In the genomic region with DNA sequence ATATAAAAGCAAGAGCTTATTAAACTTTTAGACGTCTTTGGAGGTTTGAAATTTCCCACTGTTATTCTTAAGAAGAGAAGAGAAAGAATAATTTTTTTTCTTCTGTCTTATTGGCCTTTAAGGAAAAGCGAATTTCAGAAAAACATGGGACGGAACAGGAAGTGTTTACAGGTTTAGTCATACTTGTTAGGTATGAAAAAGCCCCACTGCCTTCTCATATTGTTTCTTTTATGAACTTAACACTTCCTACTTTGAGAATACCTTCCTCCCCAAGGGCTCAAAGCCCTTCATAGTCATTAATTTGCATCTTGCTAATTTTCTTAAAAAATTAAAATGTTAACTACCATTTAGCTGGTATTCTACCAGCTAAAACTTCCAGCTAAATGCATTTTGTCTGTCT, we compare ENCODE assay signal across 9 cellular contexts.
DNase-seq lines count a peak whose midpoint lies in the region; ATAC-seq, FAIRE-seq and TF ChIP-seq lines count a peak whose summit lies in the region.
"Had no signal": no experiment of that assay in that cellular context is flagged by ENCODE, and none has a peak within 500 bp of the region (broad histone marks: within the 10 kb centered on the region; RNA-seq: fewer than 3 reads in every experiment).

No MANE protein-coding gene starts in this region.

- intact Hi-C loops in CD4-positive, alpha-beta memory T cell (cut with micrococcal nuclease): loop anchor here (1.0 kb wide), 1 partner anchor 82 kb away; the partner anchor contains the start of gene ETV6
- intact Hi-C loops in mucosa of descending colon (cut with DNase I, micrococcal nuclease): no loop called here
- intact Hi-C loops in kidney (cut with DNase I): no loop called here

- H3K4me1 Mint-ChIP-seq in CD4-positive, alpha-beta memory T cell: peaks cover 57 to 82% (median 69%) of the 10 kb centered on the region in 4 donors
- H3K4me1 Mint-ChIP-seq in activated naive CD8-positive, alpha-beta T cell treated with anti-CD3 and anti-CD28 coated beads, Interleukin-2, amount 50 U/mL, for 24 hours: peaks cover 84% of the 10 kb centered on the region

- FAIRE-seq in kidney (lab: Jason Lieb, UNC): no peak
- FAIRE-seq: TTC549 had no signal

- no peaks in the 10 kb centered on the region for H3K27me3 Mint-ChIP-seq in CD4-positive, alpha-beta memory T cell
- no peaks in the 10 kb centered on the region for H3K27me3 Mint-ChIP-seq in activated naive CD8-positive, alpha-beta T cell treated with anti-CD3 and anti-CD28 coated beads, Interleukin-2, amount 50 U/mL, for 24 hours

- H3K27ac ChIP-seq in CD4-positive, alpha-beta memory T cell (ENCODE audit: low read depth, low read length): peak overlapping the region; percentile 55
- no peak overlapping the region for H3K27ac ChIP-seq in kidney (ENCODE audit: low read depth in 2 of 2, low read length in 2 of 2)

- peak overlapping the region; percentile 70 to 94 (median 84) for H3K4me3 Mint-ChIP-seq in CD4-positive, alpha-beta memory T cell
- peak overlapping the region; percentile 14 for H3K4me3 Mint-ChIP-seq in activated naive CD8-positive, alpha-beta T cell treated with anti-CD3 and anti-CD28 coated beads, Interleukin-2, amount 50 U/mL, for 24 hours

- CTCF ChIA-PET in CD4-positive, alpha-beta memory T cell (lab: Charles Lee; ENCODE audit: partially characterized antibody): interaction anchor here (0.7 to 2.2 kb wide), 12 partner anchors 10 to 302 kb away, joined by 3 to 7 read pairs (median 4); partner anchors contain the start of gene ETV6

- no peaks in the 10 kb centered on the region for H3K27me3 ChIP-seq in CD4-positive, alpha-beta memory T cell (ENCODE audit: insufficient read depth, low read length)

- peak overlapping the region; percentile 8 to 48 for H3K4me3 ChIP-seq in CD4-positive, alpha-beta memory T cell (ENCODE audit: low read length in 2 of 2)
- H3K4me3 ChIP-seq in mucosa of descending colon: no peak overlapping the region
- no peak overlapping the region for H3K4me3 ChIP-seq in kidney (ENCODE audit: low read length in 2 of 2)

- ATAC-seq in HG03354 (IDR thresholded peaks at IDR 0.05; ENCODE audit: poor library complexity, severe bottlenecking, unreplicated experiment) (peak; percentile 26), mucosa of descending colon (peak; percentile 32)
- no peak for ATAC-seq in activated naive CD8-positive, alpha-beta T cell treated with anti-CD3 and anti-CD28 coated beads, Interleukin-2, amount 50 U/mL, for 24 hours

- no peak overlapping the region for H3K9ac ChIP-seq in kidney (ENCODE audit: low read length in 2 of 2)

- POLR2A ChIA-PET in CD4-positive, alpha-beta memory T cell (lab: Charles Lee; ENCODE audit: partially characterized antibody): interaction anchor here (0.5 to 2.7 kb wide), 13 partner anchors 8 to 360 kb away, joined by 3 to 19 read pairs (median 4); partner anchors contain the start of gene ETV6

- peak in 2 of 5 donors; percentile 9 to 22 for DNase-seq in CD4-positive, alpha-beta memory T cell
- DNase-seq in activated naive CD8-positive, alpha-beta T cell treated with anti-CD3 and anti-CD28 coated beads, Interleukin-2, amount 50 U/mL, for 24 hours: no peak
- DNase-seq in mucosa of descending colon (no peak), hippocampal formation (lab: John Stamatoyannopoulos, UW) (no peak), kidney (no peak), NCI-H1417 (lab: John Stamatoyannopoulos, UW) (no peak)
- no peak for DNase-seq in activated effector memory CD4-positive, alpha-beta T cell treated with anti-CD3 and anti-CD28 coated beads, Interleukin-2, amount 50 U/mL, for 16 hours

- peak overlapping the region; percentile 79 to 97 (median 96) for H3K27ac Mint-ChIP-seq in CD4-positive, alpha-beta memory T cell
- peak overlapping the region; percentile 80 for H3K27ac Mint-ChIP-seq in activated naive CD8-positive, alpha-beta T cell treated with anti-CD3 and anti-CD28 coated beads, Interleukin-2, amount 50 U/mL, for 24 hours

- no peaks in the 10 kb centered on the region for H3K36me3 Mint-ChIP-seq in CD4-positive, alpha-beta memory T cell
- H3K36me3 Mint-ChIP-seq in activated naive CD8-positive, alpha-beta T cell treated with anti-CD3 and anti-CD28 coated beads, Interleukin-2, amount 50 U/mL, for 24 hours (ENCODE audit: low read depth): peaks cover 15% of the 10 kb centered on the region

- H3K4me1 ChIP-seq in CD4-positive, alpha-beta memory T cell (ENCODE audit: insufficient read depth, low read length): peaks cover 71% of the 10 kb centered on the region
- H3K4me1 ChIP-seq in mucosa of descending colon (ENCODE audit: low read depth): peaks cover 41% of the 10 kb centered on the region
- peaks cover 18 to 22% of the 10 kb centered on the region in 2 donors for H3K4me1 ChIP-seq in kidney (ENCODE audit: control insufficient read depth in 1 of 2, insufficient read depth in 1 of 2, low read depth in 1 of 2, low read length in 2 of 2)

- H3K9me3 Mint-ChIP-seq in CD4-positive, alpha-beta memory T cell: no peaks in the 10 kb centered on the region
- H3K9me3 Mint-ChIP-seq in activated naive CD8-positive, alpha-beta T cell treated with anti-CD3 and anti-CD28 coated beads, Interleukin-2, amount 50 U/mL, for 24 hours: no peaks in the 10 kb centered on the region

- no peaks in the 10 kb centered on the region for H3K36me3 ChIP-seq in CD4-positive, alpha-beta memory T cell (ENCODE audit: insufficient read depth, low read length)
- H3K36me3 ChIP-seq in mucosa of descending colon (ENCODE audit: low read depth) (peaks cover 5% of the 10 kb centered on the region), kidney (ENCODE audit: control insufficient read depth in 1 of 2, insufficient read depth in 2 of 2, low read length in 2 of 2) (no peaks in the 10 kb centered on the region)

- no peak for TF ChIP-seq CTCF in mucosa of descending colon (IDR thresholded peaks at IDR 0.05)
- TF ChIP-seq CTCF in kidney (IDR thresholded peaks at IDR 0.05; ENCODE audit: borderline replicate concordance, extremely low read depth, insufficient read depth): no peak

- H3K9me3 ChIP-seq in CD4-positive, alpha-beta memory T cell (ENCODE audit: control insufficient read depth in 1 of 2, low read length in 2 of 2): no peaks in the 10 kb centered on the region
- H3K9me3 ChIP-seq in mucosa of descending colon (no peaks in the 10 kb centered on the region), kidney (ENCODE audit: control insufficient read depth in 1 of 2, low read length in 2 of 2) (no peaks in the 10 kb centered on the region)

Comparison
In these comparisons a context has a peak if more than half of its experiments do, and no peak if none do; other contexts are left out.
1. H3K4me3 ChIP-seq: peak in CD4-positive, alpha-beta memory T cell (2 of 2); none in mucosa of descending colon (single experiment) and kidney (0 of 2).